Comparison of ENCODE assay signal across 9 cellular contexts in the genomic region with DNA sequence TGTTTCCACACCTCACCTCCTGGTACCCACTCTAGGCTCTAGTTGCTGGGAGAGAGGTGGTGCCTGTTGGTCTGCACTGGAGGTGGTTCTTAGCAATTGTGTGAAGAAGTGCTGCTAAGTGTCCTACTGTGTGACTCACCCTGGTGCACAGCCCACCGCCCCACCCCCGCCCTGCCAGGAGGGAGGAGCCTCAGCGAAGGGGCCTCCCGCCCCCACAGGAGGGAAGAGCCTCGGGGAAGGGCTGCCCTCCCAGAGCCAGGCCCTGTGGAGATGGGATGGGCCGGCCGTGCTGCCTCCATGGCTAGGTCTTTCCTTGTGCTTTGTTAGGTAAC.
DNase-seq lines count a peak whose midpoint lies in the region; ATAC-seq, FAIRE-seq and TF ChIP-seq lines count a peak whose summit lies in the region.
"Had no signal": no experiment of that assay in that cellular context is flagged by ENCODE, and none has a peak within 500 bp of the region (broad histone marks: within the 10 kb centered on the region; RNA-seq: fewer than 3 reads in every experiment).

No MANE protein-coding gene starts in this region.

- H3K9me3 ChIP-seq in CD8-positive, alpha-beta memory T cell (ENCODE audit: low read length) = no peaks in the 10 kb centered on the region
- H3K9me3 ChIP-seq in H1 (ENCODE audit: insufficient read depth in 2 of 2, low read depth in 1 of 2, low read length in 1 of 2) = no peaks in the 10 kb centered on the region; a peak in 1 of 4 replicates
- no peaks in the 10 kb centered on the region for H3K9me3 ChIP-seq in transverse colon
- no peaks in the 10 kb centered on the region for H3K9me3 ChIP-seq in testis

- no peak overlapping the region for H2AFZ ChIP-seq in H1 (ENCODE audit: low read length)

- peaks cover 26% of the 10 kb centered on the region for H3K36me3 ChIP-seq in CD8-positive, alpha-beta memory T cell (ENCODE audit: insufficient read depth, low read length)
- H3K36me3 ChIP-seq in H1 (ENCODE audit: control insufficient read depth in 2 of 4, insufficient read depth in 4 of 4, low read length in 3 of 4) = peaks cover 6 to 34% (median 15%) of the 10 kb centered on the region in 4 experiments; a peak in 6 of 8 replicates
- H3K36me3 ChIP-seq in transverse colon = peaks cover 0 to 8% (median 3%) of the 10 kb centered on the region in 4 donors
- no peaks in the 10 kb centered on the region for H3K36me3 ChIP-seq in testis (ENCODE audit: low read depth, missing control alignments)

- 25% methylated on average over 7 of the region's 7 CpGs; no CpG with 5 or more reads in 1 of the 2 experiments for WGBS in H1 (ENCODE audit: extremely low coverage in 1 of 2, insufficient coverage in 1 of 2, insufficient read length in 1 of 2, insufficient replicate concordance in 2 of 2, low coverage in 1 of 2, low lambda C conversion rate in 2 of 2, missing lambda C conversion rate in 1 of 2), 2 experiments
- WGBS in transverse colon (ENCODE audit: low coverage in 1 of 2), 2 donors = 82% methylated on average over 6 of the region's 7 CpGs; no CpG with 5 or more reads in 1 of the 2 donors
- WGBS in testis, 2 donors = 63 to 78% methylated on average over 3 to 6 of the region's 7 CpGs

- peaks cover 23 to 68% (median 58%) of the 10 kb centered on the region in 3 donors for H3K36me3 Mint-ChIP-seq in CD8-positive, alpha-beta memory T cell
- H3K36me3 Mint-ChIP-seq in activated CD4-positive, alpha-beta T cell treated with anti-CD3 and anti-CD28 coated beads, Interleukin-2, amount 10 ng/mL, durations not matched to agents 7 days and 5 days (ENCODE audit: low read depth) = peaks cover 84% of the 10 kb centered on the region

- CTCF ChIA-PET in CD8-positive, alpha-beta memory T cell (lab: Charles Lee) = no interaction called here
- CTCF ChIA-PET in activated CD4-positive, alpha-beta T cell treated with anti-CD3 and anti-CD28 coated beads, Interleukin-2, amount 10 ng/mL, durations not matched to agents 7 days and 5 days (lab: Charles Lee) = interaction anchor here (0.6 kb wide), 1 partner anchor 420 kb away, joined by 3 read pairs; no protein-coding TSS in a partner anchor
- CTCF ChIA-PET in H1 (lab: Charles Lee; ENCODE audit: partially characterized antibody) = no interaction called here

- intact Hi-C loops in transverse colon (cut with DNase I; ENCODE audit: low total_unique reads) (no loop called here), testis (cut with DNase I; ENCODE audit: low total_unique reads) (no loop called here)

- POLR2A ChIA-PET in CD8-positive, alpha-beta memory T cell (lab: Charles Lee) = no interaction called here
- POLR2A ChIA-PET in activated CD4-positive, alpha-beta T cell treated with anti-CD3 and anti-CD28 coated beads, Interleukin-2, amount 10 ng/mL, durations not matched to agents 7 days and 5 days (lab: Charles Lee) = no interaction called here
- POLR2A ChIA-PET in H1 (lab: Charles Lee; ENCODE audit: partially characterized antibody) = interaction anchor here (0.9 kb wide), 1 partner anchor 105 kb away, joined by 4 read pairs; a partner anchor contains a TSS

- no peak overlapping the region for H2BK15ac ChIP-seq in H1 (ENCODE audit: low read length)

- no peak overlapping the region for H4K91ac ChIP-seq in H1 (replicated peaks; ENCODE audit: insufficient read length, low read length)

- H3K4me3 Mint-ChIP-seq in CD8-positive, alpha-beta memory T cell = peak overlapping the region in 5 of 7 donors; percentile 37 to 79 (median 60)
- H3K4me3 Mint-ChIP-seq in activated CD4-positive, alpha-beta T cell treated with anti-CD3 and anti-CD28 coated beads, Interleukin-2, amount 10 ng/mL, durations not matched to agents 7 days and 5 days = peak overlapping the region; percentile 16

- H3K9ac ChIP-seq in H1 (replicated peaks in 1 of 4; ENCODE audit: extremely low read depth in 1 of 4, low read depth in 3 of 4, low read length in 3 of 4) = no peak overlapping the region
- H3K9ac ChIP-seq: KMS-11 had no signal

- H3K27ac Mint-ChIP-seq in CD8-positive, alpha-beta memory T cell = peak overlapping the region in 4 of 8 donors; percentile 86 to 87 (median 86)
- H3K27ac Mint-ChIP-seq in activated CD4-positive, alpha-beta T cell treated with anti-CD3 and anti-CD28 coated beads, Interleukin-2, amount 10 ng/mL, durations not matched to agents 7 days and 5 days = peak overlapping the region; percentile 92

- H3K4me3 ChIP-seq in CD8-positive, alpha-beta memory T cell (ENCODE audit: low read length) = peak overlapping the region; percentile 42
- H3K4me3 ChIP-seq in H1 (ENCODE audit: extremely low read depth in 1 of 4, insufficient read depth in 2 of 4, low read depth in 3 of 4, low read length in 4 of 4) (peak overlapping the region in 1 of 4 experiments; percentile 7; a peak in 1 of 8 replicates), transverse colon (no peak overlapping the region), testis (no peak overlapping the region)

- peaks cover 33% of the 10 kb centered on the region for H3K4me1 ChIP-seq in CD8-positive, alpha-beta memory T cell (ENCODE audit: insufficient read depth, low read length)
- H3K4me1 ChIP-seq in H1 (replicated peaks in 1 of 4; ENCODE audit: control insufficient read depth in 3 of 4, insufficient read depth in 4 of 4, low read length in 3 of 4) (peaks cover 2 to 14% (median 8%) of the 10 kb centered on the region in 4 experiments; a peak in 5 of 7 replicates), transverse colon (peaks cover 5 to 11% (median 8%) of the 10 kb centered on the region in 4 donors), testis (no peaks in the 10 kb centered on the region)

- H3K23me2 ChIP-seq in H1 (ENCODE audit: low read depth, low read length) = no peaks in the 10 kb centered on the region; the same call in 1 of the 2 replicates

- in situ Hi-C loops in transverse colon (cut with MboI; ENCODE audit: low pct_ligation_motif_present in 1 of 4, low pct_unique_long_range_greater_than_20kb in 1 of 4, low sequenced_read_pairs in 3 of 4) = no loop called here

- no peak overlapping the region for H2BK12ac ChIP-seq in H1 (ENCODE audit: low read depth, low read length)

- H4K5ac ChIP-seq in H1 (ENCODE audit: insufficient read length, low read depth, low read length) = no peak overlapping the region

- TF ChIP-seq CTCF in H1 (IDR thresholded peaks at IDR 0.05; ENCODE audit: control extremely low read depth in 1 of 3, insufficient read depth in 1 of 3, low read depth in 1 of 3, low read length in 3 of 3) (no peak), transverse colon (IDR thresholded peaks at IDR 0.05) (no peak), testis (IDR thresholded peaks at IDR 0.05) (no peak)

- no peak overlapping the region for H3K56ac ChIP-seq in H1 (replicated peaks; ENCODE audit: insufficient read length, low read depth, low read length)

- peaks cover 8 to 62% of the 10 kb centered on the region in 2 experiments; a peak in 2 of 4 replicates for H3K79me2 ChIP-seq in H1 (ENCODE audit: control insufficient read depth in 1 of 2, insufficient read depth in 2 of 2, low read length in 2 of 2)

- H4K8ac ChIP-seq in H1 (ENCODE audit: extremely low read depth, insufficient read depth, low read length) = no peak overlapping the region

- H2AK5ac ChIP-seq in H1 (ENCODE audit: low read depth, low read length) = no peak overlapping the region

- H3K79me1 ChIP-seq in H1 (ENCODE audit: low read depth, low read length) = peaks cover 16% of the 10 kb centered on the region

- no peak overlapping the region for H3K27ac ChIP-seq in CD8-positive, alpha-beta memory T cell (ENCODE audit: low read depth, low read length)
- no peak overlapping the region for H3K27ac ChIP-seq in H1 (ENCODE audit: low read depth, low read length)
- H3K27ac ChIP-seq in transverse colon = no peak overlapping the region
- H3K27ac ChIP-seq in testis = no peak overlapping the region
- H3K27ac ChIP-seq: KMS-11 had no signal

- no peak for FAIRE-seq in H1 (lab: Jason Lieb, UNC)

- TF ChIP-seq POLR2A in H1 (IDR thresholded peaks at IDR 0.05; ENCODE audit: control extremely low read depth in 1 of 2, low read depth in 2 of 2, low read length in 2 of 2) = no peak; a peak in 1 of 3 replicates
- TF ChIP-seq POLR2A in GM18505 (IDR thresholded peaks at IDR 0.05; ENCODE audit: borderline replicate concordance, extremely low read depth, insufficient read depth, insufficient read length) = no peak
- TF ChIP-seq POLR2A in transverse colon (IDR thresholded peaks at IDR 0.05) = no peak
- no peak for TF ChIP-seq POLR2A in testis (IDR thresholded peaks at IDR 0.05)

- H3K9me3 Mint-ChIP-seq in CD8-positive, alpha-beta memory T cell = peaks cover 3 to 30% (median 22%) of the 10 kb centered on the region in 5 donors
- H3K9me3 Mint-ChIP-seq in activated CD4-positive, alpha-beta T cell treated with anti-CD3 and anti-CD28 coated beads, Interleukin-2, amount 10 ng/mL, durations not matched to agents 7 days and 5 days = peaks cover 44% of the 10 kb centered on the region

- DNase-seq in CD8-positive, alpha-beta memory T cell = no peak
- no peak for DNase-seq in activated CD4-positive, alpha-beta T cell treated with anti-CD3 and anti-CD28 coated beads, Interleukin-2, amount 10 ng/mL, durations not matched to agents 7 days and 5 days
- DNase-seq in H1 (ENCODE audit: low read depth in 1 of 2, low spot score in 2 of 2) = peak in 1 of 2 experiments; percentile 61
- peak; percentile 49 for DNase-seq in occipital lobe (lab: John Stamatoyannopoulos, UW)
- no peak for DNase-seq in transverse colon
- DNase-seq in testis = no peak
- no peak for DNase-seq in KG1 (lab: John Stamatoyannopoulos, UW)

- no peak overlapping the region for H2BK20ac ChIP-seq in H1 (ENCODE audit: low read length)

- peaks cover 52 to 71% (median 65%) of the 10 kb centered on the region in 3 donors for H3K4me1 Mint-ChIP-seq in CD8-positive, alpha-beta memory T cell
- H3K4me1 Mint-ChIP-seq in activated CD4-positive, alpha-beta T cell treated with anti-CD3 and anti-CD28 coated beads, Interleukin-2, amount 10 ng/mL, durations not matched to agents 7 days and 5 days = peaks cover 46% of the 10 kb centered on the region

- H3K4me2 ChIP-seq in H1 (ENCODE audit: insufficient read depth in 1 of 2, low read depth in 2 of 2, low read length in 2 of 2) = peak overlapping the region in 1 of 2 experiments; percentile 0; a peak in 1 of 4 replicates
- H3K4me2 ChIP-seq: KMS-11 had no signal

- TF ChIP-seq EP300 in H1 (IDR thresholded peaks at IDR 0.05; ENCODE audit: borderline replicate concordance in 1 of 2, low read depth in 2 of 2, low read length in 2 of 2) (no peak), transverse colon (IDR thresholded peaks at IDR 0.05; ENCODE audit: low read depth) (no peak)

- peaks cover 4 to 12% of the 10 kb centered on the region in 2 experiments for H4K20me1 ChIP-seq in H1 (replicated peaks in 1 of 2; ENCODE audit: control insufficient read depth in 1 of 2, insufficient read depth in 2 of 2, low read length in 2 of 2)

- no peak overlapping the region for H3K14ac ChIP-seq in H1 (ENCODE audit: insufficient read length)

- peaks cover 0 to 4% of the 10 kb centered on the region in 2 donors for H3K27me3 Mint-ChIP-seq in CD8-positive, alpha-beta memory T cell
- H3K27me3 Mint-ChIP-seq in activated CD4-positive, alpha-beta T cell treated with anti-CD3 and anti-CD28 coated beads, Interleukin-2, amount 10 ng/mL, durations not matched to agents 7 days and 5 days = no peaks in the 10 kb centered on the region

- H3K27me3 ChIP-seq in CD8-positive, alpha-beta memory T cell (ENCODE audit: insufficient read depth, low read length, poor library complexity, severe bottlenecking) = no peaks in the 10 kb centered on the region
- no peaks in the 10 kb centered on the region for H3K27me3 ChIP-seq in H1 (replicated peaks in 1 of 4; ENCODE audit: control insufficient read depth in 3 of 4, extremely low read depth in 1 of 4, insufficient read depth in 3 of 4, low read length in 3 of 4)
- no peaks in the 10 kb centered on the region for H3K27me3 ChIP-seq in transverse colon
- H3K27me3 ChIP-seq in testis = no peaks in the 10 kb centered on the region

- ATAC-seq in GM18505 (IDR thresholded peaks at IDR 0.05; ENCODE audit: unreplicated experiment) = no peak

- H3K23ac ChIP-seq in H1 (ENCODE audit: insufficient read length) = no peak overlapping the region

- H2BK5ac ChIP-seq in H1 (ENCODE audit: low read depth, low read length) = no peak overlapping the region

- H3K4ac ChIP-seq in H1 (replicated peaks; ENCODE audit: insufficient read length, low read depth, low read length) = no peak overlapping the region

- no peak for TF ChIP-seq RAD21 in H1 (IDR thresholded peaks at IDR 0.05 in 1 of 2, conservative IDR thresholded peaks at IDR 0.05 in 1 of 2; ENCODE audit: low read depth in 2 of 2, low read length in 2 of 2)

- no peak overlapping the region for H2BK120ac ChIP-seq in H1 (replicated peaks; ENCODE audit: low read depth, low read length)

- no peak overlapping the region for H3K18ac ChIP-seq in H1 (ENCODE audit: extremely low read depth, low read length)
